29 cellular contexts compared by ENCODE assay signal in the genomic region with DNA sequence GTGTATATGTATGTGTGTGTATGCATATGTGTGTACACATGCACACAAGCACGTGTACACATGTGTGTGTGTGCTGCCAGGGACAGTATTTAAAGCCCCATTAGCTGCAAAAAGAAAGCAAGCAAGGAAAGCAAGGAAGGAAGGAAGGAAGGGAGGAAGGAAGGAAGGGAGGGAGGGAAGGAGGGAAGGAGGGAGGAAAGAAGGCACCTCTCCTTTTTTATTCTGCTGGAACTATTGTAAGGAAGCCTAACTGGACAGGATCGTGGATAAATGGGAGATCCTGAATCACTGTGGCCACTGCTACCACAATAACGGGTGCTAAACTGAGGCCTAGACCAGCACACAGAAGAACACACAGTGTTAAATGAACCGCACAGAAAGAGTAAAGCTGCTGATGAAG.
"Had no signal": no experiment of that assay in that cellular context is flagged by ENCODE, and none has a peak within 500 bp of the region (broad histone marks: within the 10 kb centered on the region; RNA-seq: fewer than 3 reads in every experiment).

No MANE protein-coding gene starts in this region.

- H3K36me3 Mint-ChIP-seq: natural killer cell treated with Interleukin-12 subunit alpha and Interleukin-12 subunit beta and Interleukin-15 and Interleukin-18, amount 100 ng/mL, for 72 hours; stimulated activated memory B cell treated with anti-CD40 and anti-IgM and Interleukin-4, amounts not matched to agents 10 μg/mL and 1 μg/mL and 100 μg/mL, for 72 hours; type B pancreatic cell had no signal

- H3K27me3 Mint-ChIP-seq: stimulated activated naive CD8-positive, alpha-beta T cell treated with anti-CD3 and anti-CD28 coated beads, Interleukin-15, amount 100 ng/mL, for 72 hours had no signal

- H3K4me3 Mint-ChIP-seq: naive thymus-derived CD8-positive, alpha-beta T cell; natural killer cell treated with Interleukin-12 subunit alpha and Interleukin-12 subunit beta and Interleukin-15 and Interleukin-18, amount 100 ng/mL, for 72 hours; nephron progenitor cell; neural crest cell; stimulated activated memory B cell treated with anti-CD40 and anti-IgM and Interleukin-4, amounts not matched to agents 10 μg/mL and 1 μg/mL and 100 μg/mL, for 72 hours; stimulated activated naive CD8-positive, alpha-beta T cell treated with anti-CD3 and anti-CD28 coated beads, Interleukin-15, amount 100 ng/mL, for 72 hours; type B pancreatic cell had no signal

- H3K36me3 ChIP-seq: neutrophil, pancreas, prostate gland, spleen, suprapubic skin, tibial artery, transverse colon, upper lobe of right lung, uterus had no signal

- H3K4me3 ChIP-seq: pancreas, prostate gland, skin epidermis, smooth muscle cell, spleen, suprapubic skin, testis, tibial artery, transverse colon, upper lobe of right lung, uterus had no signal

- H3K4me2 ChIP-seq: smooth muscle cell had no signal

- H3K4me1 ChIP-seq: pancreas, prostate gland, suprapubic skin, tibial artery, transverse colon, upper lobe of right lung, uterus had no signal

- H3K4me1 Mint-ChIP-seq: naive thymus-derived CD8-positive, alpha-beta T cell; nephron progenitor cell; neural crest cell; stimulated activated memory B cell treated with anti-CD40 and anti-IgM and Interleukin-4, amounts not matched to agents 10 μg/mL and 1 μg/mL and 100 μg/mL, for 72 hours; stimulated activated naive CD8-positive, alpha-beta T cell treated with anti-CD3 and anti-CD28 coated beads, Interleukin-15, amount 100 ng/mL, for 72 hours had no signal

- H3K9me3 ChIP-seq: neutrophil, pancreas, prostate gland, spleen, suprapubic skin, testis, tibial artery, transverse colon, upper lobe of right lung, uterus had no signal

- ATAC-seq: naive thymus-derived CD8-positive, alpha-beta T cell; natural killer cell treated with Interleukin-12 subunit alpha and Interleukin-12 subunit beta and Interleukin-15 and Interleukin-18, amount 100 ng/mL, for 72 hours; pancreas; right cardiac atrium; stimulated activated memory B cell treated with anti-CD40 and anti-IgM and Interleukin-4, amounts not matched to agents 10 μg/mL and 1 μg/mL and 100 μg/mL, for 72 hours; stimulated activated naive CD8-positive, alpha-beta T cell treated with anti-CD3 and anti-CD28 coated beads, Interleukin-15, amount 100 ng/mL, for 72 hours; stimulated activated naive CD8-positive, alpha-beta T cell treated with anti-CD3 and anti-CD28 coated beads, Interleukin-15, Interleukin-2, amounts not matched to agents 100 U/mL and 50 U/mL, for 24 hours had no signal

- DNase-seq: naive thymus-derived CD8-positive, alpha-beta T cell; nephron progenitor cell; nucleus accumbens; pancreas; right cardiac atrium; spleen; stimulated activated CD4-positive, alpha-beta T cell treated with anti-CD3 and anti-CD28 coated beads, Interleukin-12 subunit alpha, Interleukin-12 subunit beta, amount 100 ng/mL, for 4 hours; stimulated activated CD4-positive, alpha-beta T cell treated with anti-CD3 and anti-CD28 coated beads, Interleukin-1b, Interleukin-23, amount 100 ng/mL, for 48 hours; stimulated activated CD4-positive, alpha-beta T cell treated with anti-CD3 and anti-CD28 coated beads, Interleukin-4, amount 100 ng/mL, for 1 hour; stimulated activated CD4-positive, alpha-beta T cell treated with anti-CD3 and anti-CD28 coated beads, Interleukin-4, amount 100 ng/mL, for 4 hours; stimulated activated CD8-positive, alpha-beta memory T cell treated with anti-CD3 and anti-CD28 coated beads, Interleukin-4, amount 100 ng/mL, for 48 hours; stimulated activated naive CD4-positive, alpha-beta T cell; stimulated activated naive CD8-positive, alpha-beta T cell treated with anti-CD3 and anti-CD28 coated beads, Interleukin-15, amount 100 ng/mL, for 72 hours; stimulated activated naive CD8-positive, alpha-beta T cell treated with anti-CD3 and anti-CD28 coated beads, Interleukin-15, Interleukin-2, amounts not matched to agents 100 U/mL and 50 U/mL, for 24 hours; substantia nigra; testis; tibial artery; transverse colon; upper lobe of right lung; uterus had no signal

- H3K27me3 ChIP-seq: neutrophil, pancreas, spleen, suprapubic skin, testis, tibial artery, transverse colon, upper lobe of right lung, uterus had no signal

- H3K9me3 Mint-ChIP-seq: natural killer cell treated with Interleukin-12 subunit alpha and Interleukin-12 subunit beta and Interleukin-15 and Interleukin-18, amount 100 ng/mL, for 72 hours; nephron progenitor cell; neural crest cell; stimulated activated memory B cell treated with anti-CD40 and anti-IgM and Interleukin-4, amounts not matched to agents 10 μg/mL and 1 μg/mL and 100 μg/mL, for 72 hours; stimulated activated naive CD8-positive, alpha-beta T cell treated with anti-CD3 and anti-CD28 coated beads, Interleukin-15, amount 100 ng/mL, for 72 hours; type B pancreatic cell had no signal

- H3K27ac ChIP-seq: neutrophil, pancreas, prostate gland, skin epidermis, spleen, suprapubic skin, testis, transverse colon, upper lobe of right lung, uterus had no signal

- H3K27ac Mint-ChIP-seq: naive thymus-derived CD8-positive, alpha-beta T cell; natural killer cell treated with Interleukin-12 subunit alpha and Interleukin-12 subunit beta and Interleukin-15 and Interleukin-18, amount 100 ng/mL, for 72 hours; nephron progenitor cell; stimulated activated memory B cell treated with anti-CD40 and anti-IgM and Interleukin-4, amounts not matched to agents 10 μg/mL and 1 μg/mL and 100 μg/mL, for 72 hours; stimulated activated naive CD8-positive, alpha-beta T cell treated with anti-CD3 and anti-CD28 coated beads, Interleukin-15, amount 100 ng/mL, for 72 hours; type B pancreatic cell had no signal
